ENCODE assay signal across 11 cellular contexts in the genomic region with DNA sequence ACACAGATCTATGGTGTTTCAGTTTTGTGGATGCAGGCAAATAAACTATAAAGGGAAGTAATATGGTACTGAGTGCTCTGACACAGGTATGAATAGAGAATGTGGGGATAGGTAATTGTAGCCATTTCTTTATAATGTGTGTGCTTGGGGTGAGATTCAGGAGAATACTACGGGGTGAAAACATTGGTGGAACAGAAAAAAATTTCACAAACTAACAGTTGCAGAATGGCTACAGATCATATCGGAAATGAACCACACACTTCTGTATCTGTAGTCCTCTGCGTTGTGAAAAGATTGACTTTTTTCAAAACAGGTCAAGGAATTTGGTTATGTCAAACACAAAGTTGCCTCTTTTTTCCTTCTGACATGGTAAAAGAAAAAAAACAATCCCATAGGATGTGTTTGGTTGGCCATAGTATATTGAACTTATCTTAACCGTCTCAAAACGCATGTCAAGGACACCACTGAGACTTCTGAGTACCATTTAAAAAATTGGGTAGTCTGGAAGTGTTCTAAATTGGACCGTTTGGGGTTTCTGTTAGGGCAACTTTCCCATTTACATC. TPM values are rescaled to one million over a fixed set of nuclear protein-coding genes. Genes with fewer than 3 reads are reported as not detected.
DNase-seq lines count a peak whose midpoint lies in the region; ATAC-seq and TF ChIP-seq lines count a peak whose summit lies in the region.
"Had no signal": no experiment of that assay in that cellular context is flagged by ENCODE, and none has a peak within 500 bp of the region (broad histone marks: within the 10 kb centered on the region; RNA-seq: fewer than 3 reads in every experiment).

No MANE protein-coding gene starts in this region.

- TF ChIP-seq CTCF in Panc1 (IDR thresholded peaks at IDR 0.05) (no peak), fibroblast of the aortic adventitia (IDR thresholded peaks at IDR 0.05; ENCODE audit: insufficient read depth, low read length) (no peak)

- H3K4me1 ChIP-seq in Panc1 (ENCODE audit: control insufficient read depth, insufficient read depth, low read length), result peaks cover 23% of the 10 kb centered on the region
- peaks cover 13 to 15% (median 13%) of the 10 kb centered on the region in 3 donors for H3K4me1 ChIP-seq in skeletal muscle tissue (ENCODE audit: control insufficient read depth in 3 of 3, insufficient read depth in 3 of 3, low read length in 3 of 3)

- peaks cover 38% of the 10 kb centered on the region for H3K4me1 Mint-ChIP-seq in T-helper 1 cell treated with Interleukin-12 subunit alpha and Interleukin-12 subunit beta and Interleukin-4 antibody, amounts not matched to agents 30 μg/mL and 1 μg/mL, for 36 hours (ENCODE audit: low read depth)

- ATAC-seq in Panc1 (no peak), GM21717 (IDR thresholded peaks at IDR 0.05; ENCODE audit: unreplicated experiment) (no peak), HG02571 (IDR thresholded peaks at IDR 0.05; ENCODE audit: unreplicated experiment) (no peak), HG03565 (IDR thresholded peaks at IDR 0.05; ENCODE audit: unreplicated experiment) (no peak)

- intact Hi-C loops in Panc1 (cut with micrococcal nuclease; ENCODE audit: unreplicated experiment), result no loop called here

- CTCF ChIA-PET in Panc1 (lab: Charles Lee), result interaction anchor here (0.6 kb wide), 2 partner anchors 17 to 317 kb away, joined by 4 to 6 read pairs; no protein-coding TSS in a partner anchor

- in situ Hi-C loops in Panc1 (cut with HindIII; ENCODE audit: low pct_unique_long_range_greater_than_20kb, low sequenced_read_pairs), result no loop called here

- H3K27ac Mint-ChIP-seq in T-helper 1 cell treated with Interleukin-12 subunit alpha and Interleukin-12 subunit beta and Interleukin-4 antibody, amounts not matched to agents 30 μg/mL and 1 μg/mL, for 36 hours, result peak overlapping the region; percentile 96

- H3K27me3 Mint-ChIP-seq in T-helper 1 cell treated with Interleukin-12 subunit alpha and Interleukin-12 subunit beta and Interleukin-4 antibody, amounts not matched to agents 30 μg/mL and 1 μg/mL, for 36 hours (ENCODE audit: low read depth), result peaks cover 9% of the 10 kb centered on the region

- H3K27me3 ChIP-seq in Panc1 (ENCODE audit: control insufficient read depth, insufficient read depth, low read length) (no peaks in the 10 kb centered on the region), skeletal muscle tissue (ENCODE audit: control insufficient read depth in 3 of 3, insufficient read depth in 3 of 3, low read length in 3 of 3) (no peaks in the 10 kb centered on the region)

- H3K27ac ChIP-seq in Panc1 (ENCODE audit: low read length), result peak overlapping the region; percentile 92
- peak overlapping the region; percentile 97 for H3K27ac ChIP-seq in skeletal muscle tissue (ENCODE audit: low read depth, low read length)

- no peak for DNase-seq in T-helper 1 cell
- DNase-seq in Panc1 (ENCODE audit: low read depth, low spot score), result no peak
- no peak for DNase-seq in fibroblast of the aortic adventitia (ENCODE audit: low read depth)
- DNase-seq: dermis blood vessel endothelial cell, midbrain, NCI-H2029 had no signal

- peaks cover 7% of the 10 kb centered on the region for H3K36me3 ChIP-seq in Panc1 (ENCODE audit: control insufficient read depth, insufficient read depth, low read length)
- H3K36me3 ChIP-seq in skeletal muscle tissue (ENCODE audit: control insufficient read depth in 3 of 3, insufficient read depth in 3 of 3, low read length in 3 of 3), result peaks cover 0 to 3% (median 2%) of the 10 kb centered on the region in 3 donors

- no peak overlapping the region for H3K9ac ChIP-seq in skeletal muscle tissue (ENCODE audit: low read depth in 1 of 3, low read length in 3 of 3)

- H3K9me3 ChIP-seq in Panc1 (ENCODE audit: control insufficient read depth, insufficient read depth, low read depth, low read length), result no peaks in the 10 kb centered on the region
- H3K9me3 ChIP-seq in skeletal muscle tissue (ENCODE audit: control insufficient read depth in 3 of 3, low read length in 3 of 3), result no peaks in the 10 kb centered on the region

- no peaks in the 10 kb centered on the region for H3K9me3 Mint-ChIP-seq in T-helper 1 cell treated with Interleukin-12 subunit alpha and Interleukin-12 subunit beta and Interleukin-4 antibody, amounts not matched to agents 30 μg/mL and 1 μg/mL, for 36 hours

- peak overlapping the region; percentile 95 for H3K4me3 Mint-ChIP-seq in T-helper 1 cell treated with Interleukin-12 subunit alpha and Interleukin-12 subunit beta and Interleukin-4 antibody, amounts not matched to agents 30 μg/mL and 1 μg/mL, for 36 hours

- peaks cover 8% of the 10 kb centered on the region for H3K36me3 Mint-ChIP-seq in T-helper 1 cell treated with Interleukin-12 subunit alpha and Interleukin-12 subunit beta and Interleukin-4 antibody, amounts not matched to agents 30 μg/mL and 1 μg/mL, for 36 hours (ENCODE audit: low read depth)

- TSS peak; percentile 96 for BruUV-seq in Panc1 (replicated peaks; lab: Mats Ljungman, UMichigan)

- H3K4me3 ChIP-seq in Panc1 (ENCODE audit: low read depth in 2 of 2, low read length in 2 of 2) (peak overlapping the region; percentile 96 to 100; a peak in 3 of 4 replicates), fibroblast of the aortic adventitia (ENCODE audit: low read depth, low read length) (peak overlapping the region; percentile 25), skeletal muscle tissue (ENCODE audit: low read length in 3 of 3) (peak overlapping the region in 2 of 3 donors; percentile 90 to 93)

- POLR2A ChIA-PET in Panc1 (lab: Charles Lee), result no interaction called here

RNA-seq across cellular contexts. Expression of gene CDC73, which starts 1.1 kb away (rescaled TPM):
- 78.2 TPM for total RNA-seq in Panc1 (2021; ENCODE audit: unreplicated experiment)
- polyA plus RNA-seq in Panc1 (2012; ENCODE audit: insufficient read length), result 36.0 TPM
- total RNA-seq in fibroblast of the aortic adventitia (ENCODE audit: low replicate concordance), result 33.4 and 174 TPM in 2 replicates
- 25.6 TPM for total RNA-seq in skeletal muscle tissue

RNA-seq across cellular contexts. Expression of gene GLRX2, which starts 15.5 kb away (rescaled TPM):
- total RNA-seq in Panc1 (2021; ENCODE audit: unreplicated experiment) (40.1 TPM), fibroblast of the aortic adventitia (ENCODE audit: low replicate concordance) (4.3 and 25.7 TPM in 2 replicates), skeletal muscle tissue (4.7 TPM)
- 26.7 TPM for polyA plus RNA-seq in Panc1 (2012; ENCODE audit: insufficient read length)

Comparison
In these comparisons a context has a peak if more than half of its experiments do, and no peak if none do; other contexts are left out.
1. H3K4me3 ChIP-seq: peak in every context shown above with its lines; median percentile 98 in Panc1; 92 in skeletal muscle tissue; 25 in fibroblast of the aortic adventitia.